In the genomic region with DNA sequence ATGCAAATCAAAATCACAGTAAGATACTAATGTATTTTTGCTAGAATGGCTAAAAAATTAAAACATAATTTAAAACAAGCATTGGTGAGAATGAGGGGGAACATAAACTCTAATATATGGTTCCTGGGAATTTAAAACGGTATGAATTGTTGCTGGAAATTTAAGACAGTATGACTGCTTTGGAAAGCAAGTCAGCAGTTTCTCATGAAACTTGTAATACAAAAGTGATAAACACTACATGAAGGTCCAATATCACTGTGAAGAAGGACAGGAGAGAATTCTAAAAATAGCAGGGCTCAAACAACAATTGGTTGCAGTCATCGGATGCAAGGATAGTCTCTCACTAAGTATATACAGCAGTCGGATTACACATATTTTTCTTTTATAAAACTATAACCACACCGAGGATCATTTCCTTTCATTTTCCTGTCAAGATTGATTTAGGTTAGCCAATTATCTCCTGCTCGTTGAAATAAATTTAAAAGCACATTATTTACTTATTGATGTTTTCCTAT, we compare ENCODE assay signal across 1 cellular context.
TF ChIP-seq lines count a peak whose summit lies in the region.

No MANE protein-coding gene starts in this region.

TF ChIP-seq in GM23338, 12 proteins besides CTCF, POLR2A, EP300 and RAD21 (continued from another document):
- TF ChIP-seq ETS1 (IDR thresholded peaks at IDR 0.05), result no peak
- no peak for TF ChIP-seq JUNB (IDR thresholded peaks at IDR 0.05; ENCODE audit: unreplicated experiment)
- TF ChIP-seq STAT1 (IDR thresholded peaks at IDR 0.05; ENCODE audit: unreplicated experiment), result no peak
- no peak for TF ChIP-seq ZNF462 (CRISPR knock-in tag; IDR thresholded peaks at IDR 0.05)
- no peak for TF ChIP-seq NANOG (IDR thresholded peaks at IDR 0.05; ENCODE audit: borderline replicate concordance)
- TF ChIP-seq ZNF331 (CRISPR knock-in tag; IDR thresholded peaks at IDR 0.05; ENCODE audit: low read depth), result no peak
- TF ChIP-seq EZH2phosphoT487 (IDR thresholded peaks at IDR 0.05; ENCODE audit: unreplicated experiment), result no peak
- TF ChIP-seq POLR2AphosphoS5 (IDR thresholded peaks at IDR 0.05; ENCODE audit: low read depth), result no peak
- no peak for TF ChIP-seq CREB1 (CRISPR knock-in tag; IDR thresholded peaks at IDR 0.05; ENCODE audit: low read depth)
- no peak for TF ChIP-seq EZH2 (IDR thresholded peaks at IDR 0.05; ENCODE audit: low read depth, unreplicated experiment)
- TF ChIP-seq, protein P1, sequence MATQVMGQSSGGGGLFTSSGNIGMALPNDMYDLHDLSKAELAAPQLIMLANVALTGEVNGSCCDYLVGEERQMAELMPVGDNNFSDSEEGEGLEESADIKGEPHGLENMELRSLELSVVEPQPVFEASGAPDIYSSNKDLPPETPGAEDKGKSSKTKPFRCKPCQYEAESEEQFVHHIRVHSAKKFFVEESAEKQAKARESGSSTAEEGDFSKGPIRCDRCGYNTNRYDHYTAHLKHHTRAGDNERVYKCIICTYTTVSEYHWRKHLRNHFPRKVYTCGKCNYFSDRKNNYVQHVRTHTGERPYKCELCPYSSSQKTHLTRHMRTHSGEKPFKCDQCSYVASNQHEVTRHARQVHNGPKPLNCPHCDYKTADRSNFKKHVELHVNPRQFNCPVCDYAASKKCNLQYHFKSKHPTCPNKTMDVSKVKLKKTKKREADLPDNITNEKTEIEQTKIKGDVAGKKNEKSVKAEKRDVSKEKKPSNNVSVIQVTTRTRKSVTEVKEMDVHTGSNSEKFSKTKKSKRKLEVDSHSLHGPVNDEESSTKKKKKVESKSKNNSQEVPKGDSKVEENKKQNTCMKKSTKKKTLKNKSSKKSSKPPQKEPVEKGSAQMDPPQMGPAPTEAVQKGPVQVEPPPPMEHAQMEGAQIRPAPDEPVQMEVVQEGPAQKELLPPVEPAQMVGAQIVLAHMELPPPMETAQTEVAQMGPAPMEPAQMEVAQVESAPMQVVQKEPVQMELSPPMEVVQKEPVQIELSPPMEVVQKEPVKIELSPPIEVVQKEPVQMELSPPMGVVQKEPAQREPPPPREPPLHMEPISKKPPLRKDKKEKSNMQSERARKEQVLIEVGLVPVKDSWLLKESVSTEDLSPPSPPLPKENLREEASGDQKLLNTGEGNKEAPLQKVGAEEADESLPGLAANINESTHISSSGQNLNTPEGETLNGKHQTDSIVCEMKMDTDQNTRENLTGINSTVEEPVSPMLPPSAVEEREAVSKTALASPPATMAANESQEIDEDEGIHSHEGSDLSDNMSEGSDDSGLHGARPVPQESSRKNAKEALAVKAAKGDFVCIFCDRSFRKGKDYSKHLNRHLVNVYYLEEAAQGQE (IDR thresholded peaks at IDR 0.05; ENCODE audit: unreplicated experiment), result no peak
